In genomic region chr1:116553386-116554115, GRCh38 we compare ENCODE assay signal across 1 cellular context.
TF ChIP-seq lines count a peak whose summit lies in the region.

No MANE protein-coding gene starts in this region.

TF ChIP-seq in IMR-90, 13 proteins besides CTCF, POLR2A, EP300 and RAD21:
- no peak for TF ChIP-seq ELK1 (IDR thresholded peaks at IDR 0.05; ENCODE audit: borderline replicate concordance, low read depth, low read length)
- TF ChIP-seq CEBPB (IDR thresholded peaks at IDR 0.05; ENCODE audit: low read depth, low read length), result no peak
- TF ChIP-seq MAZ (IDR thresholded peaks at IDR 0.05; ENCODE audit: borderline replicate concordance, low read depth, low read length), result no peak
